Comparison of ENCODE assay signal across 9 cellular contexts in genomic region chr7:127253289-127254162, GRCh38. TPM values are rescaled to one million over a fixed set of nuclear protein-coding genes. Genes with fewer than 3 reads are reported as not detected.
DNase-seq lines count a peak whose midpoint lies in the region; ATAC-seq, FAIRE-seq and TF ChIP-seq lines count a peak whose summit lies in the region.
"Had no signal": no experiment of that assay in that cellular context is flagged by ENCODE, and none has a peak within 500 bp of the region (broad histone marks: within the 10 kb centered on the region; RNA-seq: fewer than 3 reads in every experiment).

No MANE protein-coding gene starts in this region.

- no peaks in the 10 kb centered on the region for H3K79me2 ChIP-seq in SK-N-SH (ENCODE audit: insufficient read depth)

- H3K9ac ChIP-seq in SK-N-SH = peak overlapping the region; percentile 23; the same call in 1 of the 2 replicates

- H3K4me3 ChIP-seq in LNCaP clone FGC (ENCODE audit: low read depth, low read length) = peak overlapping the region; percentile 55
- peak overlapping the region; percentile 69 to 77 for H3K4me3 ChIP-seq in SK-N-SH (ENCODE audit: low read depth in 2 of 2, low read length in 1 of 2)

- peak overlapping the region; percentile 96 for H2AFZ ChIP-seq in SK-N-SH (ENCODE audit: low read depth)

- no peak for FAIRE-seq in H54 (lab: Jason Lieb, UNC)

- no peaks in the 10 kb centered on the region for H3K36me3 Mint-ChIP-seq in progenitor cell of endocrine pancreas (ENCODE audit: insufficient read depth)

- no peak overlapping the region for H3K27ac ChIP-seq in SK-N-SH (ENCODE audit: low read depth in 2 of 2, low read length in 1 of 2)

- peaks cover 57% of the 10 kb centered on the region for H3K27me3 ChIP-seq in SK-N-SH (ENCODE audit: insufficient read depth)

- POLR2A ChIA-PET in SK-N-SH (lab: Yijun Ruan, JAX) = no interaction called here

- no peaks in the 10 kb centered on the region for H3K36me3 ChIP-seq in SK-N-SH (replicated peaks in 1 of 2; ENCODE audit: control insufficient read depth in 1 of 2, insufficient read depth in 2 of 2, low read length in 1 of 2)

- peak; percentile 31; the same call in 1 of the 2 replicates for TF ChIP-seq POLR2A in H54 (IDR thresholded peaks at IDR 0.05; ENCODE audit: low read depth, low read length)

- peak overlapping the region; percentile 82 for H3K4me3 Mint-ChIP-seq in progenitor cell of endocrine pancreas (ENCODE audit: low read depth)

- no peaks in the 10 kb centered on the region for H4K20me1 ChIP-seq in SK-N-SH (ENCODE audit: insufficient read depth)

- H3K9me3 Mint-ChIP-seq in progenitor cell of endocrine pancreas (ENCODE audit: low read depth) = no peaks in the 10 kb centered on the region

- TF ChIP-seq CTCF in LNCaP clone FGC (IDR thresholded peaks at IDR 0.05; ENCODE audit: control insufficient read depth, extremely low read depth, insufficient read depth) (peak; percentile 95), SK-N-SH (IDR thresholded peaks at IDR 0.05) (peak; percentile 91), progenitor cell of endocrine pancreas (IDR thresholded peaks at IDR 0.05; ENCODE audit: unreplicated experiment) (peak; percentile 87)

- TF ChIP-seq RAD21 in SK-N-SH (IDR thresholded peaks at IDR 0.05; ENCODE audit: low read length) = peak; percentile 84

- CTCF ChIA-PET in SK-N-SH (lab: Yijun Ruan, JAX) = interaction anchor here (0.6 to 5.3 kb wide), 64 partner anchors 8 to 1595 kb away, joined by 3 to 58 read pairs (median 4); partner anchors contain the start of genes FSCN3, PAX4 and ZNF800

- WGBS in SK-N-SH (ENCODE audit: low lambda C conversion rate) = under 1% methylated on average over 53 of the region's 84 CpGs

- H3K4me1 Mint-ChIP-seq in progenitor cell of endocrine pancreas (ENCODE audit: low read depth) = peaks cover 5% of the 10 kb centered on the region

- no peak for TF ChIP-seq EP300 in SK-N-SH (IDR thresholded peaks at IDR 0.05; ENCODE audit: borderline replicate concordance in 1 of 2, low read depth in 1 of 2, low read length in 1 of 2)

- peaks cover 76% of the 10 kb centered on the region for H3K27me3 Mint-ChIP-seq in progenitor cell of endocrine pancreas

- no peak overlapping the region for H3K27ac Mint-ChIP-seq in progenitor cell of endocrine pancreas

- intact Hi-C loops in left ventricle myocardium superior (cut with micrococcal nuclease) = no loop called here

- no peaks in the 10 kb centered on the region for H3K9me2 ChIP-seq in SK-N-SH

- no peaks in the 10 kb centered on the region for H3K9me3 ChIP-seq in SK-N-SH

- DNase-seq in GM04503 (ENCODE audit: low read depth) (peak; percentile 4), H54 (ENCODE audit: insufficient read length, low spot score) (peak; percentile 72), LNCaP clone FGC (ENCODE audit: low read depth) (no peak), SK-N-SH (peak; percentile 93), amygdala (lab: John Stamatoyannopoulos, UW) (peak in 49 of 56 donors; percentile 9 to 79 (median 50)), left ventricle myocardium superior (peak; percentile 78), progenitor cell of endocrine pancreas (ENCODE audit: low spot score, unreplicated experiment) (peak; percentile 74), OCI-M2 (lab: John Stamatoyannopoulos, UW; ENCODE audit: unreplicated experiment) (no peak)

- ATAC-seq in left ventricle myocardium superior = peak; percentile 91

- peaks cover 0 to 24% of the 10 kb centered on the region in 2 experiments; a peak in 1 of 4 replicates for H3K4me1 ChIP-seq in SK-N-SH (ENCODE audit: control insufficient read depth in 1 of 2, insufficient read depth in 2 of 2, low read depth in 1 of 2, low read length in 1 of 2)

- H3F3A ChIP-seq in SK-N-SH (replicated peaks; ENCODE audit: insufficient read depth) = no peaks in the 10 kb centered on the region

- H3K4me2 ChIP-seq in SK-N-SH = peak overlapping the region; percentile 86

TF ChIP-seq in SK-N-SH, 30 proteins besides CTCF, POLR2A, EP300 and RAD21:
- TF ChIP-seq MAX (IDR thresholded peaks at IDR 0.05; ENCODE audit: low read depth) (peak; percentile 53; the same call in 1 of the 2 replicates), NRF1 (IDR thresholded peaks at IDR 0.05; ENCODE audit: low read depth, low read length) (0 out of 2 replicates have a peak, but pooled peaks have one; percentile 13), REST (IDR thresholded peaks at IDR 0.05; ENCODE audit: low read depth, low read length) (0 out of 2 replicates have a peak, but pooled peaks have one; percentile 31), FOXM1 (IDR thresholded peaks at IDR 0.05; ENCODE audit: low read depth) (0 out of 2 replicates have a peak, but pooled peaks have one; percentile 22), SMC3 (IDR thresholded peaks at IDR 0.05; ENCODE audit: low read depth, low read length) (peak; percentile 53), MXI1 (IDR thresholded peaks at IDR 0.05; ENCODE audit: low read depth, low read length) (0 out of 2 replicates have a peak, but pooled peaks have one; percentile 7), USF2 (IDR thresholded peaks at IDR 0.05; ENCODE audit: borderline replicate concordance, low read depth, low read length) (no peak), TAF1 (IDR thresholded peaks at IDR 0.05; ENCODE audit: borderline replicate concordance, low read depth, low read length) (no peak), YY1 (IDR thresholded peaks at IDR 0.05; ENCODE audit: low read depth) (peak; percentile 82), SIN3A (IDR thresholded peaks at IDR 0.05; ENCODE audit: borderline replicate concordance, low read depth, low read length) (0 out of 2 replicates have a peak, but pooled peaks have one; percentile 7), USF1 (IDR thresholded peaks at IDR 0.05; ENCODE audit: borderline replicate concordance, low read depth) (no peak)
TF ChIP-seq in SK-N-SH: peak in this region for 8.

RNA-seq across cellular contexts. Expression of gene GRM8, which starts 0.8 kb away (rescaled TPM):
- 0.10 and 0.15 TPM in 2 replicates for polyA plus RNA-seq in SK-N-SH (2012; rRNA removed)
- polyA plus RNA-seq in SK-N-SH (2012; cell fraction: cytosol; rRNA removed) = 0.09 and 0.13 TPM in 2 replicates
- 0.10 and 0.12 TPM in 2 replicates for polyA plus RNA-seq in SK-N-SH (2012; cell fraction: nucleus; rRNA removed)
- total RNA-seq in left ventricle myocardium superior = not detected
- 4.2 and 4.5 TPM in 2 replicates for total RNA-seq in progenitor cell of endocrine pancreas
- total RNA-seq: subcutaneous adipose tissue had no signal

Comparison
In these comparisons a context has a peak if more than half of its experiments do, and no peak if none do; other contexts are left out.
1. DNase-seq: peak in GM04503 (single experiment), H54 (single experiment), SK-N-SH (single experiment), amygdala (49 of 56), left ventricle myocardium superior (single experiment) and progenitor cell of endocrine pancreas (single experiment); none in LNCaP clone FGC (single experiment) and OCI-M2 (single experiment).
2. Peak in every context shown above with its lines, with median percentiles within 50 percentile points of each other: CTCF ChIP-seq.